In the genomic region with DNA sequence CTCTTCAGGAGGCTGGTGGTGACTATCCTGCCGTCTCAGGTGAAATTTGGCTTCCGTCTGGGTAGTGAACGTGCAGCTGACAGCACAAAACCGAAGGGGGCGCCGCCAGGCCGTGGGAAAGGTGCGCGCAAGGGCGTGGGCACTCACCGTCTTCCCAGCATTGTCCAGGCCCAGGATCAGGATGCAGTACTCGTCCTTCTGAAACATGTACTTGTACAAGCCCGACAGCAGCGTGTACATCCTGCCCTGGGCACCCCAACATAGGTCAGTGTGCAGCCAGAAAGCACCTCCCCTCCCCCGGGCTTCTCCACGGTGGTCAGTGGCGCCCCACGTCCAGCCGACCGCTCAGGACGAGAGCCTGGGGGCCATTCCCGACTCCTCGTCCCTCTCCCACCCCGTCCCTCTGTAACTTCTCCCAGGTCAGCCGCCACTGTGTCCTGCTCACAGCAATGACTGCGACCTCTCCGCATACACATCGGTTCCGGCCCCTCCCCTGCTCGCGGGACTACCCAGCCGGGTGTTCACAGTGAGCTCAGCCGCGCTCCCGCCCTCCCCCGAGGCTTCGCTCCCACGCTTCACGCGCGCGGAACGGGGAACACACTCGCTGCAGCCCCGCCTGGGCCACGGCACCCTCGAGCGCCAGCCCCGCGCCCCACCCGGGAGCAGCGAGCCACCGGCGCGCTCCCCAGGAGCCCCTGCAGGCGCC, we compare ENCODE assay signal across 8 cellular contexts. TPM values are rescaled to one million over a fixed set of nuclear protein-coding genes. Genes with fewer than 3 reads are reported as not detected.
DNase-seq lines count a peak whose midpoint lies in the region; ATAC-seq and TF ChIP-seq lines count a peak whose summit lies in the region.

No MANE protein-coding gene starts in this region.

- H3K4me3 ChIP-seq in AG04450 (ENCODE audit: low read depth, low read length) = peak overlapping the region; percentile 81
- peak overlapping the region; percentile 96 for H3K4me3 ChIP-seq in left ventricle myocardium inferior
- peak overlapping the region; percentile 60 to 92 (median 78) for H3K4me3 ChIP-seq in sigmoid colon

- POLR2A ChIA-PET in AG04450 (lab: Yijun Ruan, JAX) = interaction anchor here (0.5 to 2.3 kb wide), 7 partner anchors 9 to 250 kb away, joined by 3 to 15 read pairs (median 5); partner anchors contain the start of genes RTEL1, TPD52L2 and UCKL1
- POLR2A ChIA-PET in activated naive CD8-positive, alpha-beta T cell treated with anti-CD3 and anti-CD28 coated beads, Interleukin-2, amount 10 ng/mL, durations not matched to agents 7 days and 5 days (lab: Charles Lee) = interaction anchor here (1.0 to 5.9 kb wide), 17 partner anchors 9 to 186 kb away, joined by 3 to 98 read pairs (median 8); partner anchors contain the start of genes LIME1, PPDPF, PTK6 and RTEL1

- intact Hi-C loops in left ventricle myocardium inferior (cut with micrococcal nuclease) (no loop called here), sigmoid colon (cut with DNase I) (loop anchor here (2.0 to 5.0 kb wide), 2 partner anchors 32 to 50 kb away; partner anchors contain the start of genes RTEL1 and SLC2A4RG)

- peaks cover 31% of the 10 kb centered on the region for H3K36me3 Mint-ChIP-seq in activated naive CD8-positive, alpha-beta T cell treated with anti-CD3 and anti-CD28 coated beads, Interleukin-2, amount 10 ng/mL, durations not matched to agents 7 days and 5 days

- H3K27ac ChIP-seq in AG04450 (ENCODE audit: low read depth, low read length) (no peak overlapping the region), left ventricle myocardium inferior (replicated peaks) (peak overlapping the region; percentile 96), sigmoid colon (peak overlapping the region; percentile 87 to 93 (median 91))

- 2 to 3% methylated on average over 56 of the region's 56 CpGs for WGBS in sigmoid colon, 2 donors

- CTCF ChIA-PET in AG04450 (lab: Charles Lee) = no interaction called here

- H3K36me3 ChIP-seq in left ventricle myocardium inferior = peaks cover 65% of the 10 kb centered on the region
- peaks cover 0 to 70% (median 14%) of the 10 kb centered on the region in 4 donors for H3K36me3 ChIP-seq in sigmoid colon

- H3K9me3 ChIP-seq in AG04450 (ENCODE audit: control insufficient read depth, insufficient read depth, low read length) = peaks cover 3% of the 10 kb centered on the region; the same call in 1 of the 2 replicates
- H3K9me3 ChIP-seq in left ventricle myocardium inferior (replicated peaks) = peaks cover 2% of the 10 kb centered on the region
- H3K9me3 ChIP-seq in sigmoid colon = no peaks in the 10 kb centered on the region

- no peak for TF ChIP-seq EP300 in sigmoid colon (IDR thresholded peaks at IDR 0.05)

- DNase-seq in AG04450 (ENCODE audit: low read depth, low spot score) = no peak
- DNase-seq in RKO (ENCODE audit: low spot score) = peak; percentile 75
- DNase-seq in activated naive CD8-positive, alpha-beta T cell treated with anti-CD3 and anti-CD28 coated beads, Interleukin-2, amount 10 ng/mL, durations not matched to agents 7 days and 5 days = peak; percentile 77
- DNase-seq in left ventricle myocardium inferior = no peak
- DNase-seq in sigmoid colon = peak; percentile 73
- DNase-seq in cortex of kidney (lab: John Stamatoyannopoulos, UW) = no peak

- no peak for TF ChIP-seq POLR2A in sigmoid colon (IDR thresholded peaks at IDR 0.05)

- peaks cover 36% of the 10 kb centered on the region for H3K4me1 Mint-ChIP-seq in activated naive CD8-positive, alpha-beta T cell treated with anti-CD3 and anti-CD28 coated beads, Interleukin-2, amount 10 ng/mL, durations not matched to agents 7 days and 5 days

- peak; percentile 27 for ATAC-seq in GM18868 (IDR thresholded peaks at IDR 0.05; ENCODE audit: unreplicated experiment)
- ATAC-seq in HG03196 (IDR thresholded peaks at IDR 0.05; ENCODE audit: unreplicated experiment) = peak; percentile 20
- ATAC-seq in activated naive CD8-positive, alpha-beta T cell treated with anti-CD3 and anti-CD28 coated beads, Interleukin-2, amount 10 ng/mL, durations not matched to agents 7 days and 5 days (ENCODE audit: low read depth) = peak; percentile 56

- H3K4me1 ChIP-seq in left ventricle myocardium inferior (peaks cover 39% of the 10 kb centered on the region), sigmoid colon (peaks cover 0 to 29% (median 25%) of the 10 kb centered on the region in 4 donors)

- no peaks in the 10 kb centered on the region for H3K27me3 ChIP-seq in AG04450 (ENCODE audit: control insufficient read depth, insufficient read depth, low read length)
- no peaks in the 10 kb centered on the region for H3K27me3 ChIP-seq in left ventricle myocardium inferior (ENCODE audit: low read depth)
- no peaks in the 10 kb centered on the region for H3K27me3 ChIP-seq in sigmoid colon

- H3K9me3 Mint-ChIP-seq in activated naive CD8-positive, alpha-beta T cell treated with anti-CD3 and anti-CD28 coated beads, Interleukin-2, amount 10 ng/mL, durations not matched to agents 7 days and 5 days = no peaks in the 10 kb centered on the region

- TF ChIP-seq CTCF in AG04450 (IDR thresholded peaks at IDR 0.05; ENCODE audit: low read depth, low read length) = peak; percentile 30
- no peak for TF ChIP-seq CTCF in left ventricle myocardium inferior (IDR thresholded peaks at IDR 0.05; ENCODE audit: borderline replicate concordance)
- no peak for TF ChIP-seq CTCF in sigmoid colon (IDR thresholded peaks at IDR 0.05)

- H3K27me3 Mint-ChIP-seq in activated naive CD8-positive, alpha-beta T cell treated with anti-CD3 and anti-CD28 coated beads, Interleukin-2, amount 10 ng/mL, durations not matched to agents 7 days and 5 days = no peaks in the 10 kb centered on the region

- H3K27ac Mint-ChIP-seq in activated naive CD8-positive, alpha-beta T cell treated with anti-CD3 and anti-CD28 coated beads, Interleukin-2, amount 10 ng/mL, durations not matched to agents 7 days and 5 days = peak overlapping the region; percentile 78

- H3K4me3 Mint-ChIP-seq in activated naive CD8-positive, alpha-beta T cell treated with anti-CD3 and anti-CD28 coated beads, Interleukin-2, amount 10 ng/mL, durations not matched to agents 7 days and 5 days = peak overlapping the region; percentile 88

RNA-seq across cellular contexts. Expression of gene ARFRP1, which starts 0.8 kb away (rescaled TPM):
- polyA plus RNA-seq in AG04450 (2011; rRNA removed) (21.4 and 23.8 TPM in 2 replicates), sigmoid colon (10 to 100 TPM; 39.1 to 70.2 (median 45.6) TPM)
- 21.6 and 22.1 TPM in 2 replicates for polyA minus RNA-seq in AG04450 (2011; rRNA and poly(A)+ RNA removed)
- 10 to 100 TPM; 68.8 to 73.1 TPM for total RNA-seq in activated naive CD8-positive, alpha-beta T cell treated with anti-CD3 and anti-CD28 coated beads, Interleukin-2, amount 10 ng/mL, durations not matched to agents 7 days and 5 days
- total RNA-seq in left ventricle myocardium inferior (37.1 TPM), sigmoid colon (10 to 100 TPM; 26.8 to 38.7 (median 28.8) TPM)

RNA-seq across cellular contexts. Expression of gene ZGPAT, which starts 0.8 kb away (rescaled TPM):
- polyA plus RNA-seq in AG04450 (2011; rRNA removed) = 8.7 and 10.6 TPM in 2 replicates
- 8.0 and 13.3 TPM in 2 replicates for polyA minus RNA-seq in AG04450 (2011; rRNA and poly(A)+ RNA removed)
- total RNA-seq in activated naive CD8-positive, alpha-beta T cell treated with anti-CD3 and anti-CD28 coated beads, Interleukin-2, amount 10 ng/mL, durations not matched to agents 7 days and 5 days = 10 to 100 TPM; 43.0 to 44.5 TPM
- 15.8 TPM for total RNA-seq in left ventricle myocardium inferior
- total RNA-seq in sigmoid colon = 10 to 100 TPM; 18.5 to 22.5 (median 19.6) TPM
- polyA plus RNA-seq in sigmoid colon = 10 to 100 TPM; 24.0 to 44.9 (median 30.5) TPM

RNA-seq across cellular contexts. Expression of gene TNFRSF6B, which starts 10.6 kb away (rescaled TPM):
- polyA plus RNA-seq in AG04450 (2011; rRNA removed) (2.5 and 5.2 TPM in 2 replicates), sigmoid colon (100 to 1,000 TPM in 1 of 3 donors, 1 to 10 TPM in 2; 1.2 to 186 (median 4.8) TPM)
- polyA minus RNA-seq in AG04450 (2011; rRNA and poly(A)+ RNA removed) = 0.74 and 1.2 TPM in 2 replicates
- not detected for total RNA-seq in activated naive CD8-positive, alpha-beta T cell treated with anti-CD3 and anti-CD28 coated beads, Interleukin-2, amount 10 ng/mL, durations not matched to agents 7 days and 5 days
- total RNA-seq in left ventricle myocardium inferior (0.27 TPM), sigmoid colon (10 to 100 TPM in 1 of 4 donors, 1 to 10 TPM in 3; 1.8 to 45.5 (median 4.2) TPM)

RNA-seq across cellular contexts. Expression of gene LIME1, which starts 29.5 kb away (rescaled TPM):
- polyA plus RNA-seq in AG04450 (2011; rRNA removed) = 1.5 and 1.8 TPM in 2 replicates
- polyA minus RNA-seq in AG04450 (2011; rRNA and poly(A)+ RNA removed) = 0.35 TPM in 1 of 2 replicates, not detected in the other
- 100 to 1,000 TPM; 144 to 159 TPM for total RNA-seq in activated naive CD8-positive, alpha-beta T cell treated with anti-CD3 and anti-CD28 coated beads, Interleukin-2, amount 10 ng/mL, durations not matched to agents 7 days and 5 days
- 3.4 TPM for total RNA-seq in left ventricle myocardium inferior
- total RNA-seq in sigmoid colon = 1 to 10 TPM; 4.6 to 7.8 (median 6.4) TPM
- 10 to 100 TPM in 1 of 3 donors, 1 to 10 TPM in 1, not detected in 1; 4.8 to 35.3 TPM for polyA plus RNA-seq in sigmoid colon

RNA-seq across cellular contexts. Expression of gene SLC2A4RG, which starts 32.6 kb away (rescaled TPM):
- polyA plus RNA-seq in AG04450 (2011; rRNA removed) (26.0 and 27.6 TPM in 2 replicates), sigmoid colon (10 to 100 TPM; 19.7 to 33.0 (median 33.0) TPM)
- 11.8 and 21.7 TPM in 2 replicates for polyA minus RNA-seq in AG04450 (2011; rRNA and poly(A)+ RNA removed)
- total RNA-seq in activated naive CD8-positive, alpha-beta T cell treated with anti-CD3 and anti-CD28 coated beads, Interleukin-2, amount 10 ng/mL, durations not matched to agents 7 days and 5 days = 100 to 1,000 TPM; 128 to 134 TPM
- total RNA-seq in left ventricle myocardium inferior (79.2 TPM), sigmoid colon (10 to 100 TPM; 25.2 to 78.2 (median 54.5) TPM)

Comparison
In these comparisons a context has a peak if more than half of its experiments do, and no peak if none do; other contexts are left out.
1. DNase-seq: peak in RKO (single experiment), activated naive CD8-positive, alpha-beta T cell treated with anti-CD3 and anti-CD28 coated beads, Interleukin-2, amount 10 ng/mL, durations not matched to agents 7 days and 5 days (single experiment) and sigmoid colon (single experiment); none in AG04450 (single experiment), left ventricle myocardium inferior (single experiment) and cortex of kidney (single experiment).
2. Peak in every context shown above with its lines, with median percentiles within 50 percentile points of each other: H3K4me3 ChIP-seq and ATAC-seq.